ENCODE assay signal across 12 cellular contexts in the genomic region with DNA sequence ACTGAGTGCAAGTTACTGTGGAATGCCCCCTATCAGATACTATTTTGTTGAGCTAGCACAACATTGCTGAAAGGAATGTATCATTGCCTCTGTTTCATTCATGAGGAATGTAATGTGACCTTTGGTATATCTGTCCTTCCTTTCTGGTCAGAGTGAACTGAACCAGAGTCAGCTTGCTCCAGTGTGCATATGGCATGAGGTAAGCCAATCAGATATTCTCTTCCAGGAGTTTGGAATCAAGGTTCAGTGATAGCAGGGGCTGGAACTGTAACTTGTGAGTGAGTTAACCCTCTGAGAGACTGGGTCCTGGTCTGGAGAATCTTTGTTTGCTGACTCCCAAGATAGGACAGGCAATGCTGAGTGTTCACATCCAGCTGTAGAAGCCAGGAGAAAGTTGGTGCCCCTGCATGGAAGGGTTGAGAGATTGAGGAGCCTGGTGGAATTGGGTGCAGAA. TPM values are rescaled to one million over a fixed set of nuclear protein-coding genes. Genes with fewer than 3 reads are reported as not detected.
A peak's percentile ranks its signal among the peaks of the same experiment; 100 is the strongest.
DNase-seq lines count a peak whose midpoint lies in the region; ATAC-seq, FAIRE-seq and TF ChIP-seq lines count a peak whose summit lies in the region.
"Had no signal": no experiment of that assay in that cellular context is flagged by ENCODE, and none has a peak within 500 bp of the region (broad histone marks: within the 10 kb centered on the region; RNA-seq: fewer than 3 reads in every experiment).

No MANE protein-coding gene starts in this region.

- H3K27ac Mint-ChIP-seq in chondrocyte (ENCODE audit: unreplicated experiment) = peak overlapping the region; percentile 76
- H3K27ac Mint-ChIP-seq in activated naive CD4-positive, alpha-beta T cell treated with anti-CD3 and anti-CD28 coated beads, Interleukin-2, amount 10 ng/mL, durations not matched to agents 7 days and 5 days = no peak overlapping the region

- peaks cover 53% of the 10 kb centered on the region for H3K4me1 ChIP-seq in HepG2 (ENCODE audit: insufficient read depth, low read length)

- no peaks in the 10 kb centered on the region for H3K27me3 ChIP-seq in HepG2 (ENCODE audit: control insufficient read depth in 1 of 2, insufficient read depth in 2 of 2, low read length in 2 of 2)

- DNase-seq in AG08395 (ENCODE audit: low spot score) (peak; percentile 85), HuH-7.5 (ENCODE audit: low spot score) (peak; percentile 66), chondrocyte (ENCODE audit: low spot score) (no peak), HepG2 (ENCODE audit: low spot score) (peak; percentile 96), UCSD-AML1 (lab: John Stamatoyannopoulos, UW; ENCODE audit: unreplicated experiment) (no peak), SHP77 treated with DMSO at 0.1 percent for 48 hours (lab: John Stamatoyannopoulos, UW) (no peak), posterior cingulate gyrus (no peak)
- no peak for DNase-seq in activated naive CD4-positive, alpha-beta T cell treated with anti-CD3 and anti-CD28 coated beads, Interleukin-2, amount 10 ng/mL, durations not matched to agents 7 days and 5 days
- DNase-seq: activated T-cell treated with anti-CD3 and anti-CD28 coated beads, Interleukin-2, amount 50 U/mL, for 1 hour; H7; midbrain; T-helper 2 cell had no signal

- H3K9ac ChIP-seq in HepG2 (ENCODE audit: insufficient read depth, low read depth, low read length) = peak overlapping the region; percentile 37; the same call in 1 of the 2 replicates

- FAIRE-seq in HepG2 (lab: Jason Lieb, UNC) = peak; percentile 95

- TF ChIP-seq EP300 in HepG2 (IDR thresholded peaks at IDR 0.05; ENCODE audit: low read depth in 2 of 2, low read length in 2 of 2) (peak in 1 of 2 experiments; percentile 46; a peak in 2 of 4 replicates), HepG2 (CRISPR knock-in tag; IDR thresholded peaks at IDR 0.05; ENCODE audit: borderline replicate concordance) (no peak)

- no peaks in the 10 kb centered on the region for H4K20me1 ChIP-seq in HepG2 (ENCODE audit: insufficient read depth, low read length)

- in situ Hi-C loops in HepG2 (cut with HindIII; ENCODE audit: extremely low pct_ligation_motif_present, low pct_unique_long_range_greater_than_20kb) = no loop called here

- no peak overlapping the region; a peak in 1 of 6 replicates for H3K4me3 ChIP-seq in HepG2 (replicated peaks in 1 of 3; ENCODE audit: insufficient read depth in 1 of 3, low read depth in 2 of 3, low read length in 3 of 3)

- peak overlapping the region; percentile 64 for H3K27ac ChIP-seq in HepG2 (ENCODE audit: extremely low read length, insufficient read depth, low read length)

- peak; percentile 99 for ATAC-seq in HepG2

- BruUV-seq in HepG2 (replicated peaks; lab: Mats Ljungman, UMichigan) = no TSS peak

- H3K9me3 Mint-ChIP-seq in chondrocyte (ENCODE audit: low read depth) = peaks cover 9% of the 10 kb centered on the region
- H3K9me3 Mint-ChIP-seq in activated naive CD4-positive, alpha-beta T cell treated with anti-CD3 and anti-CD28 coated beads, Interleukin-2, amount 10 ng/mL, durations not matched to agents 7 days and 5 days = no peaks in the 10 kb centered on the region

- CTCF ChIA-PET in HepG2 (lab: Yijun Ruan, JAX; ENCODE audit: low intra/inter-chr PET ratio, low total read pairs) = no interaction called here
- CTCF ChIA-PET in activated naive CD4-positive, alpha-beta T cell treated with anti-CD3 and anti-CD28 coated beads, Interleukin-2, amount 10 ng/mL, durations not matched to agents 7 days and 5 days (lab: Charles Lee) = interaction anchor here (1.3 kb wide), 1 partner anchor 13 kb away, joined by 3 read pairs; no protein-coding TSS in a partner anchor

- H3K4me3 Mint-ChIP-seq in chondrocyte (ENCODE audit: unreplicated experiment) = no peak overlapping the region
- no peak overlapping the region for H3K4me3 Mint-ChIP-seq in activated naive CD4-positive, alpha-beta T cell treated with anti-CD3 and anti-CD28 coated beads, Interleukin-2, amount 10 ng/mL, durations not matched to agents 7 days and 5 days

- no peak for TF ChIP-seq RAD21 in HepG2 (CRISPR knock-in tag; IDR thresholded peaks at IDR 0.05)

- POLR2A ChIA-PET in HepG2 (lab: Yijun Ruan, JAX) = interaction anchor here (0.5 to 1.0 kb wide), 4 partner anchors 46 to 1836 kb away, joined by 3 read pairs; partner anchors contain the start of gene CYCS

- intact Hi-C loops in HepG2 (cut with micrococcal nuclease; ENCODE audit: unreplicated experiment) = loop anchor here (2.0 to 5.0 kb wide), 2 partner anchors 44 to 47 kb away; partner anchors contain the start of gene OSBPL3
- intact Hi-C loops in posterior cingulate gyrus (cut with DNase I) = no loop called here

- no peaks in the 10 kb centered on the region for H3K9me3 ChIP-seq in HepG2 (ENCODE audit: low read length)

- H3K36me3 Mint-ChIP-seq in chondrocyte (ENCODE audit: low read depth) = no peaks in the 10 kb centered on the region
- H3K36me3 Mint-ChIP-seq in activated naive CD4-positive, alpha-beta T cell treated with anti-CD3 and anti-CD28 coated beads, Interleukin-2, amount 10 ng/mL, durations not matched to agents 7 days and 5 days = peaks cover 1% of the 10 kb centered on the region

- peaks cover 17% of the 10 kb centered on the region for H3K4me1 Mint-ChIP-seq in chondrocyte (ENCODE audit: low read depth)
- H3K4me1 Mint-ChIP-seq in activated naive CD4-positive, alpha-beta T cell treated with anti-CD3 and anti-CD28 coated beads, Interleukin-2, amount 10 ng/mL, durations not matched to agents 7 days and 5 days = peaks cover 27% of the 10 kb centered on the region

- H3K27me3 Mint-ChIP-seq in chondrocyte (ENCODE audit: low read depth) = no peaks in the 10 kb centered on the region
- H3K27me3 Mint-ChIP-seq in activated naive CD4-positive, alpha-beta T cell treated with anti-CD3 and anti-CD28 coated beads, Interleukin-2, amount 10 ng/mL, durations not matched to agents 7 days and 5 days = peaks cover 24% of the 10 kb centered on the region

- H3K36me3 ChIP-seq in HepG2 (replicated peaks in 1 of 2; ENCODE audit: control insufficient read depth in 1 of 2, insufficient read depth in 2 of 2, low read length in 2 of 2) = no peaks in the 10 kb centered on the region

- TF ChIP-seq CTCF in chondrocyte (IDR thresholded peaks at IDR 0.05) (no peak), HepG2 (CRISPR knock-in tag; IDR thresholded peaks at IDR 0.05) (no peak)

- no peaks in the 10 kb centered on the region for H3K79me2 ChIP-seq in HepG2 (ENCODE audit: insufficient read depth, low read length)

- peak overlapping the region; percentile 57 for H3K4me2 ChIP-seq in HepG2 (ENCODE audit: low read depth, low read length)

- no peak overlapping the region for H2AFZ ChIP-seq in HepG2 (ENCODE audit: low read length)

- TF ChIP-seq POLR2A in HepG2 (IDR thresholded peaks at IDR 0.05; ENCODE audit: insufficient read depth in 1 of 2, low read depth in 2 of 2, low read length in 2 of 2) = no peak

TF ChIP-seq in HepG2, 621 proteins besides CTCF, POLR2A, EP300 and RAD21 (continues in another document):
- TF ChIP-seq, protein P1, sequence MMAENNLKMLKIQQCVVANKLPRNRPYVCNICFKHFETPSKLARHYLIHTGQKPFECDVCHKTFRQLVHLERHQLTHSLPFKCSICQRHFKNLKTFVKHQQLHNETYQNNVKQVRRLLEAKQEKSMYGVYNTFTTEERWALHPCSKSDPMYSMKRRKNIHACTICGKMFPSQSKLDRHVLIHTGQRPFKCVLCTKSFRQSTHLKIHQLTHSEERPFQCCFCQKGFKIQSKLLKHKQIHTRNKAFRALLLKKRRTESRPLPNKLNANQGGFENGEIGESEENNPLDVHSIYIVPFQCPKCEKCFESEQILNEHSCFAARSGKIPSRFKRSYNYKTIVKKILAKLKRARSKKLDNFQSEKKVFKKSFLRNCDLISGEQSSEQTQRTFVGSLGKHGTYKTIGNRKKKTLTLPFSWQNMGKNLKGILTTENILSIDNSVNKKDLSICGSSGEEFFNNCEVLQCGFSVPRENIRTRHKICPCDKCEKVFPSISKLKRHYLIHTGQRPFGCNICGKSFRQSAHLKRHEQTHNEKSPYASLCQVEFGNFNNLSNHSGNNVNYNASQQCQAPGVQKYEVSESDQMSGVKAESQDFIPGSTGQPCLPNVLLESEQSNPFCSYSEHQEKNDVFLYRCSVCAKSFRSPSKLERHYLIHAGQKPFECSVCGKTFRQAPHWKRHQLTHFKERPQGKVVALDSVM (CRISPR knock-in tag; IDR thresholded peaks at IDR 0.05) = no peak
- TF ChIP-seq HES4 (CRISPR knock-in tag; IDR thresholded peaks at IDR 0.05; ENCODE audit: borderline replicate concordance) (no peak), THYN1 (CRISPR knock-in tag; IDR thresholded peaks at IDR 0.05; ENCODE audit: borderline replicate concordance, low read depth) (no peak), ZNF556 (CRISPR knock-in tag; IDR thresholded peaks at IDR 0.05; ENCODE audit: borderline replicate concordance) (no peak; the same call in 1 of the 2 replicates), FOSL2 (CRISPR knock-in tag; IDR thresholded peaks at IDR 0.05) (peak; percentile 93), ELF4 (CRISPR knock-in tag; IDR thresholded peaks at IDR 0.05; ENCODE audit: borderline replicate concordance) (no peak), SP1 (IDR thresholded peaks at IDR 0.05) (no peak), SP1 (CRISPR knock-in tag; IDR thresholded peaks at IDR 0.05) (no peak)

RNA-seq across cellular contexts. Expression of gene OSBPL3, which starts 45.3 kb away (rescaled TPM):
- 5.7 to 10.6 TPM (median 7.6 TPM) in 3 replicates for total RNA-seq in chondrocyte
- 26.4 and 28.9 TPM in 2 replicates for total RNA-seq in HepG2 (2016; rRNA removed; fragmentation: Illumina TruSeq; extraction: Trizol)
- 6.6 and 7.4 TPM in 2 replicates for total RNA-seq in HepG2 (2016; cell fraction: cytosol; rRNA removed; fragmentation: Illumina TruSeq; extraction: Trizol; ENCODE audit: low read depth)
- total RNA-seq in HepG2 (2016; cell fraction: insoluble cytoplasmic fraction; rRNA removed; fragmentation: Illumina TruSeq; extraction: Trizol) = 22.4 and 26.0 TPM in 2 replicates
- 11.1 and 11.2 TPM in 2 replicates for total RNA-seq in HepG2 (2016; cell fraction: membrane; rRNA removed; fragmentation: Illumina TruSeq; extraction: Trizol)
- 39.7 and 41.7 TPM in 2 replicates for total RNA-seq in HepG2 (2016; cell fraction: nucleus; rRNA removed; fragmentation: Illumina TruSeq; extraction: Trizol)
- 8.8 and 9.7 TPM in 2 replicates for polyA plus RNA-seq in HepG2 (2011; rRNA removed)
- 3.7 and 4.4 TPM in 2 replicates for polyA plus RNA-seq in HepG2 (2011; cell fraction: cytosol; rRNA removed)
- polyA plus RNA-seq in HepG2 (2011; cell fraction: nucleus; rRNA removed) = 22.4 and 23.2 TPM in 2 replicates
- 7.1 and 8.1 TPM in 2 replicates for polyA plus RNA-seq in HepG2 (2012)
- polyA plus RNA-seq in HepG2 (2016; cell fraction: cytosol; fragmentation: Illumina TruSeq; extraction: Trizol; ENCODE audit: low read depth) = 1.5 and 1.8 TPM in 2 replicates
- 16.7 and 19.5 TPM in 2 replicates for polyA plus RNA-seq in HepG2 (2016; cell fraction: insoluble cytoplasmic fraction; fragmentation: Illumina TruSeq; extraction: Trizol; ENCODE audit: low read depth)
- polyA plus RNA-seq in HepG2 (2016; cell fraction: membrane; fragmentation: Illumina TruSeq; extraction: Trizol; ENCODE audit: low read depth) = 4.2 and 4.7 TPM in 2 replicates
- 65.6 and 72.4 TPM in 2 replicates for polyA plus RNA-seq in HepG2 (2016; cell fraction: nucleus; fragmentation: Illumina TruSeq; extraction: Trizol; ENCODE audit: insufficient read depth, low read depth)
- polyA minus RNA-seq in HepG2 (2011; rRNA and poly(A)+ RNA removed; ENCODE audit: low replicate concordance) = 15.3 and 17.6 TPM in 2 replicates
- 8.8 and 11.6 TPM in 2 replicates for polyA minus RNA-seq in HepG2 (2011; cell fraction: cytosol; rRNA and poly(A)+ RNA removed)
- 43.5 and 49.5 TPM in 2 replicates for polyA minus RNA-seq in HepG2 (2011; cell fraction: nucleus; rRNA and poly(A)+ RNA removed)

Comparison
In these comparisons a context has a peak if more than half of its experiments do, and no peak if none do; other contexts are left out.
1. DNase-seq: peak in AG08395 (single experiment), HuH-7.5 (single experiment) and HepG2 (single experiment); none in chondrocyte (single experiment), UCSD-AML1 (single experiment), SHP77 treated with DMSO at 0.1 percent for 48 hours (single experiment), posterior cingulate gyrus (0 of 10) and activated naive CD4-positive, alpha-beta T cell treated with anti-CD3 and anti-CD28 coated beads, Interleukin-2, amount 10 ng/mL, durations not matched to agents 7 days and 5 days (single experiment).